In genomic region chr6:154683756-154684523, GRCh38 we compare ENCODE assay signal across 1 cellular context.
TF ChIP-seq lines count a peak whose summit lies in the region.

No MANE protein-coding gene starts in this region.

TF ChIP-seq in SK-N-SH, 30 proteins besides CTCF, POLR2A, EP300 and RAD21 (continued from another document):
- TF ChIP-seq USF2 (IDR thresholded peaks at IDR 0.05; ENCODE audit: borderline replicate concordance, low read depth, low read length) = no peak
